In the genomic region with DNA sequence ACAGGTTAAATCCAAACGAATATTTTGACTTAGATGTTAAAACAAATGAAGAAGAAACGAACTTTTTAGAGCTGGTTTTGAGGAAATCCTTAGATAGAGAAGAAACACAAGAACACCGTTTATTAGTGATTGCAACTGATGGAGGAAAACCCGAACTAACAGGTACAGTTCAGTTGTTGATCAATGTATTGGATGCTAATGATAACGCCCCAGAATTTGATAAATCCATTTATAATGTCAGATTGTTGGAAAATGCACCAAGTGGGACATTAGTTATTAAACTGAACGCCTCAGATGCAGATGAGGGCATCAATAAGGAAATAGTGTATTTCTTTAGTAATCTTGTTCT, we compare ENCODE assay signal across 19 cellular contexts. TPM values are rescaled to one million over a fixed set of nuclear protein-coding genes. Genes with fewer than 3 reads are reported as not detected.
"Had no signal": no experiment of that assay in that cellular context is flagged by ENCODE, and none has a peak within 500 bp of the region (broad histone marks: within the 10 kb centered on the region; RNA-seq: fewer than 3 reads in every experiment).

No MANE protein-coding gene starts in this region.

- DNase-seq: colonic mucosa, foreskin melanocyte, kidney glomerular epithelial cell, natural killer cell had no signal

- H3K9me3 ChIP-seq: colonic mucosa, pancreas, thyroid gland had no signal

- H3K4me3 ChIP-seq: colonic mucosa, pancreas, smooth muscle cell, suprapubic skin, thyroid gland had no signal

- H3K27me3 ChIP-seq: colonic mucosa, pancreas, thyroid gland had no signal

- H3K36me3 Mint-ChIP-seq: stimulated activated effector memory CD8-positive, alpha-beta T cell treated with anti-CD3 and anti-CD28 coated beads, Interleukin-12 subunit alpha, Interleukin-12 subunit beta, amount 100 ng/mL, for 72 hours had no signal

- H3K27ac Mint-ChIP-seq: natural killer cell; stimulated activated effector memory CD8-positive, alpha-beta T cell treated with anti-CD3 and anti-CD28 coated beads, Interleukin-12 subunit alpha, Interleukin-12 subunit beta, amount 100 ng/mL, for 72 hours; type B pancreatic cell had no signal

- H3K4me1 Mint-ChIP-seq: natural killer cell; stimulated activated effector memory CD8-positive, alpha-beta T cell treated with anti-CD3 and anti-CD28 coated beads, Interleukin-12 subunit alpha, Interleukin-12 subunit beta, amount 100 ng/mL, for 72 hours had no signal

- H3K4me1 ChIP-seq: colonic mucosa, pancreas, suprapubic skin, thyroid gland had no signal

- ATAC-seq: natural killer cell; pancreas; right cardiac atrium; stimulated activated effector memory CD8-positive, alpha-beta T cell treated with anti-CD3 and anti-CD28 coated beads, Interleukin-12 subunit alpha, Interleukin-12 subunit beta, amount 100 ng/mL, for 72 hours; stimulated activated naive CD8-positive, alpha-beta T cell treated with anti-CD3 and anti-CD28 coated beads, Interleukin-15, Interleukin-2, amounts not matched to agents 100 U/mL and 50 U/mL, for 24 hours had no signal

- H3K4me3 Mint-ChIP-seq: natural killer cell; neural crest cell; stimulated activated effector memory CD8-positive, alpha-beta T cell treated with anti-CD3 and anti-CD28 coated beads, Interleukin-12 subunit alpha, Interleukin-12 subunit beta, amount 100 ng/mL, for 72 hours; type B pancreatic cell had no signal

- FAIRE-seq: islet of Langerhans, pancreas, urothelium cell line had no signal

- H3K4me2 ChIP-seq: smooth muscle cell had no signal

- H3K36me3 ChIP-seq: colonic mucosa, pancreas, suprapubic skin, thyroid gland had no signal

- H3K27me3 Mint-ChIP-seq: progenitor cell of endocrine pancreas, type B pancreatic cell had no signal

- H3K27ac ChIP-seq: colonic mucosa, pancreas, suprapubic skin, thyroid gland had no signal

RNA-seq across cellular contexts. Expression of gene PCDHA5, which starts 0.8 kb away (rescaled TPM):
- total RNA-seq: natural killer cell had no signal
- polyA plus RNA-seq: liver had no signal

RNA-seq across cellular contexts. Expression of gene PCDHA6, which starts 5.5 kb away (rescaled TPM):
- total RNA-seq: natural killer cell had no signal

RNA-seq across cellular contexts. Expression of gene PCDHA7, which starts 11.8 kb away (rescaled TPM):
- total RNA-seq: natural killer cell had no signal

RNA-seq across cellular contexts. Expression of gene PCDHA4, which starts 15.4 kb away (rescaled TPM):
- total RNA-seq: natural killer cell had no signal

RNA-seq across cellular contexts. Expression of gene PCDHA8, which starts 18.7 kb away (rescaled TPM):
- total RNA-seq: dermis blood vessel endothelial cell, myocyte, natural killer cell had no signal
- polyA plus RNA-seq: liver, right cardiac atrium had no signal
